Comparison of ENCODE assay signal across 1 cellular context in the genomic region with DNA sequence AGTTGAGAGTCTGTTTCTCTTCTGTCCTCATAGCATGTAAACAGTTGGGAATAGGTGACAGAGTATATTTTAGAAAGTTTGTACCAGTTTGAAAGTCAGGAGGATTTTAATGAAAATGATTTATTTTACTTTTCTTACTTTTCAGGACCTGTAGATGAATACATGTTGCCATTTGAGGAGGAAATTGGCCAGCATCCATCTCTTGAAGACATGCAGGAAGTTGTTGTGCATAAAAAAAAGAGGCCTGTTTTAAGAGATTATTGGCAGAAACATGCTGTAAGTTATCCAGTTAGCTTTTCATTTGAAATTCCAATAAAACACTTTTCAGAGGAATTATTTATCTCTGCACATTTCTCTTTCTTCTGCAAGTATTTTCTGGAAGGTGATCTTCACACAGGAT.
TF ChIP-seq lines count a peak whose summit lies in the region.

No MANE protein-coding gene starts in this region.

TF ChIP-seq in HepG2, 621 proteins besides CTCF, POLR2A, EP300 and RAD21 (continued from another document):
- TF ChIP-seq, protein P1, sequence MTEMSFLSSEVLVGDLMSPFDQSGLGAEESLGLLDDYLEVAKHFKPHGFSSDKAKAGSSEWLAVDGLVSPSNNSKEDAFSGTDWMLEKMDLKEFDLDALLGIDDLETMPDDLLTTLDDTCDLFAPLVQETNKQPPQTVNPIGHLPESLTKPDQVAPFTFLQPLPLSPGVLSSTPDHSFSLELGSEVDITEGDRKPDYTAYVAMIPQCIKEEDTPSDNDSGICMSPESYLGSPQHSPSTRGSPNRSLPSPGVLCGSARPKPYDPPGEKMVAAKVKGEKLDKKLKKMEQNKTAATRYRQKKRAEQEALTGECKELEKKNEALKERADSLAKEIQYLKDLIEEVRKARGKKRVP (CRISPR knock-in tag; IDR thresholded peaks at IDR 0.05): no peak
- no peak for TF ChIP-seq ZNF629 (CRISPR knock-in tag; conservative IDR thresholded peaks at IDR 0.05)
- TF ChIP-seq, protein P2, sequence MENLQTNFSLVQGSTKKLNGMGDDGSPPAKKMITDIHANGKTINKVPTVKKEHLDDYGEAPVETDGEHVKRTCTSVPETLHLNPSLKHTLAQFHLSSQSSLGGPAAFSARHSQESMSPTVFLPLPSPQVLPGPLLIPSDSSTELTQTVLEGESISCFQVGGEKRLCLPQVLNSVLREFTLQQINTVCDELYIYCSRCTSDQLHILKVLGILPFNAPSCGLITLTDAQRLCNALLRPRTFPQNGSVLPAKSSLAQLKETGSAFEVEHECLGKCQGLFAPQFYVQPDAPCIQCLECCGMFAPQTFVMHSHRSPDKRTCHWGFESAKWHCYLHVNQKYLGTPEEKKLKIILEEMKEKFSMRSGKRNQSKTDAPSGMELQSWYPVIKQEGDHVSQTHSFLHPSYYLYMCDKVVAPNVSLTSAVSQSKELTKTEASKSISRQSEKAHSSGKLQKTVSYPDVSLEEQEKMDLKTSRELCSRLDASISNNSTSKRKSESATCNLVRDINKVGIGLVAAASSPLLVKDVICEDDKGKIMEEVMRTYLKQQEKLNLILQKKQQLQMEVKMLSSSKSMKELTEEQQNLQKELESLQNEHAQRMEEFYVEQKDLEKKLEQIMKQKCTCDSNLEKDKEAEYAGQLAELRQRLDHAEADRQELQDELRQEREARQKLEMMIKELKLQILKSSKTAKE (CRISPR knock-in tag; IDR thresholded peaks at IDR 0.05; ENCODE audit: borderline replicate concordance): no peak
